11 cellular contexts compared by ENCODE assay signal in the genomic region with DNA sequence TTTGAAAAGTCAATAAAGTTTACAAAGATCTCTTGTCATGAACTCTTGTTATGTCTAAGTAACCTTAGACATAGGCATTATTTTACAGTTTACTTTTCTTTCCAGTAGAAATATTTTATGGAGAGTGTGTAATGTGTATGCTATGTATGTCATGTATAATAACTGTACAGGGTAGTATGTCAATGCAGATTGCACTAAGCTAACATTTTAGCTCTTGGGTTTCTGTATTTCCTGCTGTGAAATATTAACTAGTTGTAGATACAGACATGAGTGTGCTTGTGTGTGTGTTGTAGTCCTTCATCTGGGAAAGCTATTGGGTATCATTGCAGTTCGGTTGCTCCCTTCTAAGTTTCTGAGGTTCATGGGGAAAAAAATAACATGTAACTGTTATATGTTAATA.
DNase-seq lines count a peak whose midpoint lies in the region; ATAC-seq, FAIRE-seq and TF ChIP-seq lines count a peak whose summit lies in the region.
"Had no signal": no experiment of that assay in that cellular context is flagged by ENCODE, and none has a peak within 500 bp of the region (broad histone marks: within the 10 kb centered on the region; RNA-seq: fewer than 3 reads in every experiment).

No MANE protein-coding gene starts in this region.

- peaks cover 0 to 4% of the 10 kb centered on the region in 2 experiments; a peak in 1 of 4 replicates for H3K36me3 ChIP-seq in GM12878 (ENCODE audit: control insufficient read depth in 2 of 2, insufficient read depth in 2 of 2, low read length in 1 of 2)
- no peaks in the 10 kb centered on the region for H3K36me3 ChIP-seq in breast epithelium
- H3K36me3 ChIP-seq in MG63: no peaks in the 10 kb centered on the region
- H3K36me3 ChIP-seq: neural progenitor cell had no signal

- ATAC-seq in activated T-cell treated with anti-CD3 and anti-CD28 coated beads, Interleukin-2, amount 50 U/mL, for 72 hours (replicated peaks in 1 of 2): no peak
- ATAC-seq in GM12878: 0 out of 3 replicates have a peak, but pooled peaks have one; percentile 5
- ATAC-seq in left colon: peak; percentile 74

- no peak overlapping the region for H3K27ac ChIP-seq in GM12878 (ENCODE audit: control insufficient read depth, insufficient read depth)
- H3K27ac ChIP-seq in breast epithelium: no peak overlapping the region
- H3K27ac ChIP-seq: neural progenitor cell, testis had no signal

- no peak overlapping the region for H3K4me3 Mint-ChIP-seq in activated T-cell treated with anti-CD3 and anti-CD28 coated beads, Interleukin-2, amount 50 U/mL, for 72 hours
- H3K4me3 Mint-ChIP-seq: neural progenitor cell had no signal

- TF ChIP-seq RAD21 in GM12878 (IDR thresholded peaks at IDR 0.05; ENCODE audit: insufficient read depth, low read depth, low read length): no peak

- no peaks in the 10 kb centered on the region for H3K9me3 Mint-ChIP-seq in activated T-cell treated with anti-CD3 and anti-CD28 coated beads, Interleukin-2, amount 50 U/mL, for 72 hours
- H3K9me3 Mint-ChIP-seq: neural progenitor cell had no signal

- H3K4me1 ChIP-seq in GM12878 (ENCODE audit: control insufficient read depth, insufficient read depth, low read length): peaks cover 18% of the 10 kb centered on the region
- H3K4me1 ChIP-seq in breast epithelium: no peaks in the 10 kb centered on the region

- H4K20me1 ChIP-seq in GM12878 (ENCODE audit: control insufficient read depth, insufficient read depth): peaks cover 11% of the 10 kb centered on the region; the same call in 1 of the 2 replicates

- 100% methylated on average over 1 of the region's 1 CpG for WGBS in GM12878 (ENCODE audit: insufficient coverage, insufficient replicate concordance, low lambda C conversion rate, missing lambda C conversion rate)

- RAD21 ChIA-PET in GM12878 (lab: Charles Lee; ENCODE audit: unreplicated experiment): interaction anchor here (0.9 kb wide), 1 partner anchor 30 kb away, joined by 3 read pairs; no protein-coding TSS in a partner anchor

- POLR2A ChIA-PET in GM12878 (lab: Charles Lee): no interaction called here

- DNase-seq in activated T-cell treated with anti-CD3 and anti-CD28 coated beads, Interleukin-2, amount 50 U/mL, for 72 hours: no peak
- no peak for DNase-seq in activated T-cell treated with anti-CD3 and anti-CD28 coated beads, Interleukin-2, amount 50 U/mL, for 1 hour
- no peak for DNase-seq in GM12878 (ENCODE audit: low read depth, low spot score)
- DNase-seq in left colon: no peak
- DNase-seq in breast epithelium (ENCODE audit: low spot score in 2 of 2): no peak
- DNase-seq in RCC 7860 (ENCODE audit: low spot score): no peak
- no peak for DNase-seq in SW 1271 (lab: John Stamatoyannopoulos, UW)
- DNase-seq in MG63: no peak
- DNase-seq: NCI-H2107, testis had no signal

- H3K27ac Mint-ChIP-seq in activated T-cell treated with anti-CD3 and anti-CD28 coated beads, Interleukin-2, amount 50 U/mL, for 72 hours: peak overlapping the region; percentile 40
- H3K27ac Mint-ChIP-seq: neural progenitor cell had no signal

- H3K9ac ChIP-seq in GM12878 (ENCODE audit: control insufficient read depth, insufficient read depth, low read length): no peak overlapping the region
- H3K9ac ChIP-seq: neural progenitor cell had no signal

- BruUV-seq in GM12878 (replicated peaks; lab: Mats Ljungman, UMichigan): no TSS peak

- FAIRE-seq in GM12878 (lab: Jason Lieb, UNC) (no peak), RCC 7860 (lab: Jason Lieb, UNC) (no peak)

- TF ChIP-seq EP300 in GM12878 (IDR thresholded peaks at IDR 0.05; ENCODE audit: borderline replicate concordance in 1 of 2, control insufficient read depth in 1 of 2, low read depth in 2 of 2, low read length in 2 of 2): no peak

- H3K36me3 Mint-ChIP-seq in activated T-cell treated with anti-CD3 and anti-CD28 coated beads, Interleukin-2, amount 50 U/mL, for 72 hours (ENCODE audit: insufficient read depth in 2 of 2): no peaks in the 10 kb centered on the region

- peaks cover 28% of the 10 kb centered on the region for H3K4me1 Mint-ChIP-seq in activated T-cell treated with anti-CD3 and anti-CD28 coated beads, Interleukin-2, amount 50 U/mL, for 72 hours (ENCODE audit: low read depth)

- H3K27me3 ChIP-seq in GM12878 (replicated peaks in 1 of 2; ENCODE audit: control insufficient read depth in 2 of 2, insufficient read depth in 2 of 2, low read length in 1 of 2): no peaks in the 10 kb centered on the region
- no peaks in the 10 kb centered on the region for H3K27me3 ChIP-seq in breast epithelium
- H3K27me3 ChIP-seq in MG63: no peaks in the 10 kb centered on the region
- H3K27me3 ChIP-seq: neural progenitor cell, testis had no signal

- TF ChIP-seq POLR2A in GM12878 (IDR thresholded peaks at IDR 0.05; ENCODE audit: low read depth, low read length): no peak
- TF ChIP-seq POLR2A in breast epithelium (IDR thresholded peaks at IDR 0.05): no peak

- no peak for TF ChIP-seq CTCF in GM12878 (IDR thresholded peaks at IDR 0.05 in 2 of 3, conservative IDR thresholded peaks at IDR 0.05 in 1 of 3; ENCODE audit: control insufficient read depth in 2 of 3, extremely low read depth in 1 of 3, insufficient read depth in 1 of 3, low read depth in 3 of 3, low read length in 3 of 3)
- TF ChIP-seq CTCF in breast epithelium (IDR thresholded peaks at IDR 0.05): no peak

- H3K4me2 ChIP-seq in GM12878 (ENCODE audit: control insufficient read depth, insufficient read depth): no peak overlapping the region
- H3K4me2 ChIP-seq: neural progenitor cell had no signal

- in situ Hi-C loops in GM12878 (cut with MboI): no loop called here

- no peaks in the 10 kb centered on the region for H3K27me3 Mint-ChIP-seq in activated T-cell treated with anti-CD3 and anti-CD28 coated beads, Interleukin-2, amount 50 U/mL, for 72 hours (ENCODE audit: low read depth)

- CTCF ChIA-PET in GM12878 (lab: Yijun Ruan, JAX): no interaction called here

- no peak overlapping the region for H2AFZ ChIP-seq in GM12878 (ENCODE audit: control insufficient read depth, low read depth, low read length)
- H2AFZ ChIP-seq: neural progenitor cell had no signal

- peaks cover 84% of the 10 kb centered on the region for H3K79me2 ChIP-seq in GM12878 (ENCODE audit: control insufficient read depth, insufficient read depth, low read length)

- intact Hi-C loops in GM12878 (cut with micrococcal nuclease; ENCODE audit: unreplicated experiment) (no loop called here), left colon (cut with DNase I, micrococcal nuclease) (no loop called here), breast epithelium (cut with DNase I; ENCODE audit: low total_unique reads) (no loop called here)

- SMC1A ChIA-PET in GM12878 (lab: Charles Lee; ENCODE audit: uncharacterized antibody, unreplicated experiment): interaction anchor here (0.9 to 1.2 kb wide), 2 partner anchors 9 to 13 kb away, joined by 3 to 5 read pairs; no protein-coding TSS in a partner anchor

- H3K9me3 ChIP-seq in GM12878 (replicated peaks; ENCODE audit: control insufficient read depth, insufficient read depth, low read length) (no peaks in the 10 kb centered on the region), breast epithelium (no peaks in the 10 kb centered on the region), MG63 (no peaks in the 10 kb centered on the region)
- H3K9me3 ChIP-seq: testis had no signal

- H3K4me3 ChIP-seq in GM12878 (no peak overlapping the region), breast epithelium (no peak overlapping the region), MG63 (no peak overlapping the region)
- H3K4me3 ChIP-seq: neural progenitor cell, testis had no signal

TF ChIP-seq in GM12878, 131 proteins besides CTCF, POLR2A, EP300 and RAD21 (continues in another document):
- TF ChIP-seq TBL1XR1 (IDR thresholded peaks at IDR 0.05; ENCODE audit: low read depth, low read length) (no peak), SMAD5 (IDR thresholded peaks at IDR 0.05; ENCODE audit: low read depth) (no peak), PAX5 (IDR thresholded peaks at IDR 0.05; ENCODE audit: borderline replicate concordance, low read depth, low read length) (no peak), NR2C1 (IDR thresholded peaks at IDR 0.05) (no peak), LARP7 (IDR thresholded peaks at IDR 0.05) (no peak)
- TF ChIP-seq, protein P1, sequence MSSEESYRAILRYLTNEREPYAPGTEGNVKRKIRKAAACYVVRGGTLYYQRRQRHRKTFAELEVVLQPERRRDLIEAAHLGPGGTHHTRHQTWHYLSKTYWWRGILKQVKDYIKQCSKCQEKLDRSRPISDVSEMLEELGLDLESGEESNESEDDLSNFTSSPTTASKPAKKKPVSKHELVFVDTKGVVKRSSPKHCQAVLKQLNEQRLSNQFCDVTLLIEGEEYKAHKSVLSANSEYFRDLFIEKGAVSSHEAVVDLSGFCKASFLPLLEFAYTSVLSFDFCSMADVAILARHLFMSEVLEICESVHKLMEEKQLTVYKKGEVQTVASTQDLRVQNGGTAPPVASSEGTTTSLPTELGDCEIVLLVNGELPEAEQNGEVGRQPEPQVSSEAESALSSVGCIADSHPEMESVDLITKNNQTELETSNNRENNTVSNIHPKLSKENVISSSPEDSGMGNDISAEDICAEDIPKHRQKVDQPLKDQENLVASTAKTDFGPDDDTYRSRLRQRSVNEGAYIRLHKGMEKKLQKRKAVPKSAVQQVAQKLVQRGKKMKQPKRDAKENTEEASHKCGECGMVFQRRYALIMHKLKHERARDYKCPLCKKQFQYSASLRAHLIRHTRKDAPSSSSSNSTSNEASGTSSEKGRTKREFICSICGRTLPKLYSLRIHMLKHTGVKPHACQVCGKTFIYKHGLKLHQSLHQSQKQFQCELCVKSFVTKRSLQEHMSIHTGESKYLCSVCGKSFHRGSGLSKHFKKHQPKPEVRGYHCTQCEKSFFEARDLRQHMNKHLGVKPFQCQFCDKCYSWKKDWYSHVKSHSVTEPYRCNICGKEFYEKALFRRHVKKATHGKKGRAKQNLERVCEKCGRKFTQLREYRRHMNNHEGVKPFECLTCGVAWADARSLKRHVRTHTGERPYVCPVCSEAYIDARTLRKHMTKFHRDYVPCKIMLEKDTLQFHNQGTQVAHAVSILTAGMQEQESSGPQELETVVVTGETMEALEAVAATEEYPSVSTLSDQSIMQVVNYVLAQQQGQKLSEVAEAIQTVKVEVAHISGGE (CRISPR knock-in tag; IDR thresholded peaks at IDR 0.05): no peak

Comparison
In these comparisons a context has a peak if more than half of its experiments do, and no peak if none do; other contexts are left out.
1. ATAC-seq: peak in GM12878 (single experiment) and left colon (single experiment); none in activated T-cell treated with anti-CD3 and anti-CD28 coated beads, Interleukin-2, amount 50 U/mL, for 72 hours (0 of 2).